ENCODE assay signal across 10 cellular contexts in the genomic region with DNA sequence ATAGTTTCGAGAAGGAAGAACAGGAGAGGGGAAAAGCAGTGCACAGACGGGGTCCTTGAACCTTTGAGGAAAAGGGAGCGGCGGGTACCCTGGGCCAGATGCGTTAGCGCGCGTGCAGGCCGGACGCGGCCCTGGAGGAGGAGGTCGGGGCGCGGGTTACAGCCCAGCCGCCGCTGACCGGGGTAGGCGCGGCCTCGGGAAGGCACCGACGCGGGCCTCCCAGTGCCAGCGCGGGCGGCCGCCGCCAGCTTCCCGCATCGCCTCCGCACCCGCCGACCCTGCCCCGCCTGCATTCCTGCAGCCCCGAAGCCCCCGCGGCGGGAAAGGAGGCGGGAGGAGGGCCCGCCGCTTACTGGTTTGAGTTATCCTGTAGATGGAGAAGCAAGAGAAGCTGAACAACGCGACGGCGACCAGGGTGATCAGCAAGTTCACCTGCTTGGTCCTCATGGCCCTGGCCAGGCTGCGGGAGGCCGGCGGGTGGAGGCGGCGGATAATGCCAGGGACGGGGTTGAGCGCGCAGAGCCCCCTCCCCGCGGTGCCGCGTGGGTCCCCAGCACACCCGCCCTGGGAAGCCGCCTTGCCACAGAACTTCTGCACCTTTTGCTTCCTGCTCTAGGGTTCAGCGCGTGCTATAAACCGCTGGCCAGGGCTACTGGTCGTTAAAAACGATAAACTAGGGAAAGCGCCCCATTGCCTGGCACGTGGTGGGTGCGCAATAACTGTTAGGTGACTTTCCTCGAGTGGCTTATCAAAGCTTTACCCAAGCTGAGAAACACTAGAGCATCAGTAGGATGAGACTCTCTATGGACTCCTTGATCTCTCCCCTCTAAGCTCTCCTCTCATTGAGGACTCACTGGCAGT. TPM values are rescaled to one million over a fixed set of nuclear protein-coding genes. Genes with fewer than 3 reads are reported as not detected.
DNase-seq lines count a peak whose midpoint lies in the region; ATAC-seq, FAIRE-seq and TF ChIP-seq lines count a peak whose summit lies in the region.
"Had no signal": no experiment of that assay in that cellular context is flagged by ENCODE, and none has a peak within 500 bp of the region (broad histone marks: within the 10 kb centered on the region; RNA-seq: fewer than 3 reads in every experiment).

A gene (minus strand): TSS at position 518 of the 861 bp plus-strand sequence. CDS start 71 bp downstream, at position 447.

- peak; percentile 27 for DNase-seq in GM23248
- peak; percentile 6 for DNase-seq in activated CD8-positive, alpha-beta T cell treated with anti-CD3 and anti-CD28 coated beads for 36 hours
- DNase-seq in right cardiac atrium = peak in 2 of 3 donors; percentile 44 to 46
- peak; percentile 78 for DNase-seq in posterior vena cava (ENCODE audit: low spot score)
- no peak for DNase-seq in urothelium cell line (ENCODE audit: low spot score)
- no peak for DNase-seq in NCI-H524 treated with DMSO at 0.1 percent for 48 hours (lab: John Stamatoyannopoulos, UW)
- no peak for DNase-seq in HUDEP-2 (lab: John Stamatoyannopoulos, UW; ENCODE audit: unreplicated experiment in 76 of 76)
- DNase-seq: NCI-H2227 treated with DMSO at 0.1 percent for 48 hours, nucleus accumbens had no signal

- FAIRE-seq in urothelium cell line (lab: Jason Lieb, UNC) = no peak

- H4K20me1 ChIP-seq in GM23248 (ENCODE audit: insufficient read depth) = no peaks in the 10 kb centered on the region

- in situ Hi-C loops in GM23248 (cut with MboI) = no loop called here

- H3K27ac ChIP-seq in GM23248 (no peak within 1 kb of the TSS), right cardiac atrium (ENCODE audit: low read length) (no peak within 1 kb of the TSS)

- POLR2A ChIA-PET in activated CD8-positive, alpha-beta T cell treated with anti-CD3 and anti-CD28 coated beads for 36 hours (lab: Charles Lee) = no interaction called here

- no peaks in the 10 kb centered on the region for H3K9me3 Mint-ChIP-seq in activated CD8-positive, alpha-beta T cell treated with anti-CD3 and anti-CD28 coated beads for 36 hours

- H3K9ac ChIP-seq in GM23248 = no peak within 1 kb of the TSS

- no peak within 1 kb of the TSS for H3K4me3 ChIP-seq in GM23248
- peak within 1 kb of the TSS; percentile 29 for H3K4me3 ChIP-seq in right cardiac atrium (ENCODE audit: low read length)

- no peaks in the 10 kb centered on the region for H3F3A ChIP-seq in GM23248 (ENCODE audit: insufficient read depth)

- H3K4me2 ChIP-seq in GM23248 (ENCODE audit: unreplicated experiment) = no peak within 1 kb of the TSS

- no peak within 1 kb of the TSS for H2AFZ ChIP-seq in GM23248

- H3K36me3 ChIP-seq in GM23248 (ENCODE audit: low read depth) = no peaks in the 10 kb centered on the region

- H3K36me3 Mint-ChIP-seq in activated CD8-positive, alpha-beta T cell treated with anti-CD3 and anti-CD28 coated beads for 36 hours (ENCODE audit: low read depth) = no peaks in the 10 kb centered on the region

- CTCF ChIA-PET in activated CD8-positive, alpha-beta T cell treated with anti-CD3 and anti-CD28 coated beads for 36 hours (lab: Charles Lee) = interaction anchor here (0.6 to 1.3 kb wide), 3 partner anchors 8 to 333 kb away, joined by 3 read pairs; no protein-coding TSS in a partner anchor

- H3K27me3 ChIP-seq in GM23248 (replicated peaks; ENCODE audit: insufficient read depth) = peaks cover 84% of the 10 kb centered on the region
- H3K27me3 ChIP-seq in right cardiac atrium (ENCODE audit: control insufficient read depth, insufficient read depth) = no peaks in the 10 kb centered on the region

- peak within 1 kb of the TSS; percentile 31 for H3K4me3 Mint-ChIP-seq in activated CD8-positive, alpha-beta T cell treated with anti-CD3 and anti-CD28 coated beads for 36 hours

- H3K4me1 ChIP-seq in GM23248 (ENCODE audit: insufficient read depth) (no peaks in the 10 kb centered on the region), right cardiac atrium (ENCODE audit: control insufficient read depth, insufficient read depth, low read length) (no peaks in the 10 kb centered on the region)

- intact Hi-C loops in activated CD8-positive, alpha-beta T cell treated with anti-CD3 and anti-CD28 coated beads for 36 hours (cut with micrococcal nuclease) = no loop called here
- intact Hi-C loops in right cardiac atrium (cut with DNase I) = no loop called here
- intact Hi-C loops in posterior vena cava (cut with DNase I) = no loop called here

- TF ChIP-seq CTCF in activated CD8-positive, alpha-beta T cell treated with anti-CD3 and anti-CD28 coated beads for 36 hours (IDR thresholded peaks at IDR 0.05) = no peak

- 8 to 9% methylated on average over 53 of the region's 68 CpGs for WGBS in GM23248 (ENCODE audit: low coverage in 1 of 2, low lambda C conversion rate in 2 of 2, missing lambda C conversion rate in 2 of 2), 2 experiments
- WGBS in right cardiac atrium = 8% methylated on average over 68 of the region's 68 CpGs

- H3K9me3 ChIP-seq in GM23248 (ENCODE audit: low read depth) (no peaks in the 10 kb centered on the region), right cardiac atrium (ENCODE audit: control insufficient read depth, low read length) (no peaks in the 10 kb centered on the region)

- peaks cover 51% of the 10 kb centered on the region for H3K27me3 Mint-ChIP-seq in activated CD8-positive, alpha-beta T cell treated with anti-CD3 and anti-CD28 coated beads for 36 hours

- no peaks in the 10 kb centered on the region for H3K9me2 ChIP-seq in GM23248 (ENCODE audit: insufficient read depth)

- no peak within 1 kb of the TSS for H3K27ac Mint-ChIP-seq in activated CD8-positive, alpha-beta T cell treated with anti-CD3 and anti-CD28 coated beads for 36 hours

- peak; percentile 30 for ATAC-seq in activated CD8-positive, alpha-beta T cell treated with anti-CD3 and anti-CD28 coated beads for 36 hours
- peak in 1 of 2 donors; percentile 53 for ATAC-seq in right cardiac atrium
- no peak for ATAC-seq in GM21447 (IDR thresholded peaks at IDR 0.05; ENCODE audit: unreplicated experiment)

- no peaks in the 10 kb centered on the region for H3K79me2 ChIP-seq in GM23248 (ENCODE audit: insufficient read depth)

- peaks cover 4% of the 10 kb centered on the region for H3K4me1 Mint-ChIP-seq in activated CD8-positive, alpha-beta T cell treated with anti-CD3 and anti-CD28 coated beads for 36 hours (ENCODE audit: low read depth)

RNA-seq across cellular contexts. Expression of the gene that starts here (rescaled TPM):
- total RNA-seq in GM23248 (2014; rRNA removed; shearing (Covaris generic)) = not detected in 2 replicates
- polyA plus RNA-seq in GM23248 (2016; fragmentation: Nextera tagmentation; extraction: Ambion mirVana) = not detected in 2 replicates
- total RNA-seq in activated CD8-positive, alpha-beta T cell treated with anti-CD3 and anti-CD28 coated beads for 36 hours = not detected
- not detected for total RNA-seq in right cardiac atrium
- polyA plus RNA-seq in right cardiac atrium = not detected
- total RNA-seq in posterior vena cava = not detected

Comparison
In these comparisons a context has a peak if more than half of its experiments do, and no peak if none do; other contexts are left out.
1. Peak in DNase-seq in GM23248; RNA of the gene not detected or under 1 TPM.
2. Peak in DNase-seq and ATAC-seq in activated CD8-positive, alpha-beta T cell treated with anti-CD3 and anti-CD28 coated beads for 36 hours; RNA of the gene not detected or under 1 TPM.
3. Peak in DNase-seq and H3K4me3 ChIP-seq in right cardiac atrium; RNA of the gene not detected or under 1 TPM.
4. Peak in DNase-seq in posterior vena cava; RNA of the gene not detected or under 1 TPM.